In genomic region chr21:45982758-45983731, GRCh38 we compare ENCODE assay signal across 9 cellular contexts. TPM values are rescaled to one million over a fixed set of nuclear protein-coding genes. Genes with fewer than 3 reads are reported as not detected.
DNase-seq lines count a peak whose midpoint lies in the region; ATAC-seq and TF ChIP-seq lines count a peak whose summit lies in the region.
"Had no signal": no experiment of that assay in that cellular context is flagged by ENCODE, and none has a peak within 500 bp of the region (broad histone marks: within the 10 kb centered on the region; RNA-seq: fewer than 3 reads in every experiment).

No MANE protein-coding gene starts in this region.

- WGBS in tibial nerve, 2 donors: 31 to 42% methylated on average over 10 to 43 of the region's 53 CpGs

- no peak for TF ChIP-seq POLR2A in tibial nerve (IDR thresholded peaks at IDR 0.05)

- no TSS peak for BruUV-seq in MCF 10A (replicated peaks; lab: Mats Ljungman, UMichigan)

- peaks cover 13% of the 10 kb centered on the region for H3K4me1 ChIP-seq in lower lobe of right lung
- H3K4me1 ChIP-seq in tibial nerve: peaks cover 0 to 50% (median 12%) of the 10 kb centered on the region in 4 donors

- H3K27ac ChIP-seq in lower lobe of right lung (peak overlapping the region; percentile 76), tibial nerve (peak overlapping the region; percentile 63 to 80 (median 76)), RWPE1 (no peak overlapping the region)

- no peaks in the 10 kb centered on the region for H3K9me3 Mint-ChIP-seq in MCF 10A (ENCODE audit: unreplicated experiment)

- ATAC-seq in lower lobe of right lung: no peak

- H3K4me3 ChIP-seq in lower lobe of right lung (peak overlapping the region; percentile 73), tibial nerve (peak overlapping the region; percentile 56 to 95 (median 76))

- DNase-seq in activated T-cell treated with anti-CD3 and anti-CD28 coated beads, Interleukin-2, amount 50 U/mL, for 1 hour: peak; percentile 24
- DNase-seq in activated T-cell treated with anti-CD3 and anti-CD28 coated beads for 4 hours (no peak), MCF 10A (ENCODE audit: unreplicated experiment) (no peak), lower lobe of right lung (peak; percentile 46), tibial nerve (ENCODE audit: low spot score in 2 of 2) (no peak), RWPE1 (ENCODE audit: low spot score) (no peak), GM10266 (ENCODE audit: extremely low spot score) (no peak)
- DNase-seq in stimulated activated CD4-positive, alpha-beta T cell treated with anti-CD3 and anti-CD28 coated beads, Interleukin-12 subunit alpha, Interleukin-12 subunit beta, amount 100 ng/mL, for 4 hours: no peak
- DNase-seq: cortex of kidney had no signal

- peaks cover 18% of the 10 kb centered on the region for H3K27me3 Mint-ChIP-seq in MCF 10A (ENCODE audit: insufficient read depth, unreplicated experiment)

- CTCF ChIA-PET in MCF 10A (lab: Yijun Ruan, JAX): interaction anchor here (0.9 kb wide), 1 partner anchor 138 kb away, joined by 5 read pairs; no protein-coding TSS in a partner anchor
- CTCF ChIA-PET in RWPE1 (lab: Yijun Ruan, JAX): no interaction called here

- H3K36me3 ChIP-seq in lower lobe of right lung (peaks cover 11% of the 10 kb centered on the region), tibial nerve (peaks cover 3 to 40% (median 8%) of the 10 kb centered on the region in 3 donors)

- H3K4me3 Mint-ChIP-seq in MCF 10A (ENCODE audit: unreplicated experiment): peak overlapping the region; percentile 54

- H3K27me3 ChIP-seq in lower lobe of right lung (ENCODE audit: low read depth) (peaks cover 6% of the 10 kb centered on the region), tibial nerve (no peaks in the 10 kb centered on the region)

- TF ChIP-seq CTCF in MCF 10A (IDR thresholded peaks at IDR 0.05; ENCODE audit: unreplicated experiment) (no peak), lower lobe of right lung (IDR thresholded peaks at IDR 0.05) (no peak), tibial nerve (IDR thresholded peaks at IDR 0.05) (no peak), RWPE1 (conservative IDR thresholded peaks at IDR 0.05; ENCODE audit: low read depth) (no peak), GM10266 (IDR thresholded peaks at IDR 0.05; ENCODE audit: control insufficient read depth, insufficient read depth, low read depth, missing control alignments) (no peak)

- H3K27ac Mint-ChIP-seq in MCF 10A (ENCODE audit: low read depth, unreplicated experiment): no peak overlapping the region

- no peaks in the 10 kb centered on the region for H3K4me1 Mint-ChIP-seq in MCF 10A (ENCODE audit: insufficient read depth, unreplicated experiment)

- intact Hi-C loops in MCF 10A (cut with micrococcal nuclease): no loop called here
- intact Hi-C loops in lower lobe of right lung (cut with DNase I): no loop called here

- TF ChIP-seq EP300 in tibial nerve (IDR thresholded peaks at IDR 0.05): no peak

- H3K9me3 ChIP-seq in lower lobe of right lung (no peaks in the 10 kb centered on the region), tibial nerve (no peaks in the 10 kb centered on the region)

- POLR2A ChIA-PET in MCF 10A (lab: Yijun Ruan, JAX): interaction anchor here (0.7 to 0.8 kb wide), 2 partner anchors 10 to 1619 kb away, joined by 3 read pairs; no protein-coding TSS in a partner anchor
- POLR2A ChIA-PET in RWPE1 (lab: Yijun Ruan, JAX; ENCODE audit: low non-redundant PET): no interaction called here

- H3K36me3 Mint-ChIP-seq in MCF 10A (ENCODE audit: insufficient read depth, unreplicated experiment): peaks cover 4% of the 10 kb centered on the region

RNA-seq across cellular contexts. Expression of gene COL6A1, which starts 1.5 kb away (rescaled TPM):
- 3.2 and 3.5 TPM in 2 replicates for total RNA-seq in MCF 10A (2022)
- 148 TPM for total RNA-seq in lower lobe of right lung
- 100 to 1,000 TPM; 356 to 669 (median 427) TPM for total RNA-seq in tibial nerve

Comparison
In these comparisons a context has a peak if more than half of its experiments do, and no peak if none do; other contexts are left out.
1. DNase-seq: peak in activated T-cell treated with anti-CD3 and anti-CD28 coated beads, Interleukin-2, amount 50 U/mL, for 1 hour (single experiment) and lower lobe of right lung (single experiment); none in activated T-cell treated with anti-CD3 and anti-CD28 coated beads for 4 hours (single experiment), MCF 10A (single experiment), tibial nerve (0 of 2), stimulated activated CD4-positive, alpha-beta T cell treated with anti-CD3 and anti-CD28 coated beads, Interleukin-12 subunit alpha, Interleukin-12 subunit beta, amount 100 ng/mL, for 4 hours (single experiment), RWPE1 (single experiment) and GM10266 (single experiment).
2. RNA of gene COL6A1, which starts 1.5 kb away (total RNA-seq): 356 to 669 TPM in tibial nerve and 148 TPM in lower lobe of right lung (single experiment); 3.2 to 3.5 TPM in MCF 10A; every median in the first group is over 10 times any median in the second.